8 cellular contexts compared by ENCODE assay signal in the genomic region with DNA sequence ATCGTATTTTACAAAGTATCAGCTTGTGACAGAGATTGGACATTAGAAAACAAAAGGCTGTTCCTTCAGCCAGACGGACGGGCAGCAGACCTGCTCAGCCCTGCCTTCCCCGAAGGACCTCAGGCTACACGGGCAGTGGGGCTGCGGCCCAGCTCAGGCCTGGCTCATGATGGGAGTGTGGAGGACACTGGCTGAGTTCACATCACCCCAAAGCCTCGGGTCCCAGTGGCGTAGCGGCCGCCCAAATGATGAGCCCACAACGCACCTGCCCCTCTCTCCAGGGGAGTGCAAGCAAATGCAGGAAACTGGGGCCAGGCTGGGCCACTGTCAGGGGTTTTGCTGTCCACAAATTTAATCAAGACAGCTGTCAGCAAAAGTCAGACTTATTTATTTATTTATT.
"Had no signal": no experiment of that assay in that cellular context is flagged by ENCODE, and none has a peak within 500 bp of the region (broad histone marks: within the 10 kb centered on the region; RNA-seq: fewer than 3 reads in every experiment).

No MANE protein-coding gene starts in this region.

- H3K4me3 ChIP-seq: GM23338, HAP-1, K562 had no signal

- H3K27ac ChIP-seq: HL-60 had no signal

- DNase-seq: H7, HFFc6, IMR-90, KG1 had no signal

- H3K9me3 ChIP-seq: HAP-1 had no signal

- H3K4me2 ChIP-seq: GM23338 had no signal

- H2AFZ ChIP-seq: GM23338 had no signal

- H3K36me3 ChIP-seq: HAP-1 had no signal

- H3K4me1 ChIP-seq: HAP-1 had no signal

- FAIRE-seq: K562 had no signal
